In genomic region chr17:47323382-47324223, GRCh38 we compare ENCODE assay signal across 8 cellular contexts. TPM values are rescaled to one million over a fixed set of nuclear protein-coding genes. Genes with fewer than 3 reads are reported as not detected.
DNase-seq lines count a peak whose midpoint lies in the region; ATAC-seq and TF ChIP-seq lines count a peak whose summit lies in the region.

TSS of gene EFCAB13 (plus strand) at chr17:47323955. CDS start at chr17:47328354, 4,399 bp downstream.

- DNase-seq in Daoy (ENCODE audit: low read depth), result peak; percentile 90
- DNase-seq in RPMI7951 (ENCODE audit: low read depth), result peak; percentile 90
- peak; percentile 61 for DNase-seq in activated T-helper 9 cell treated with anti-CD3 and anti-CD28 coated beads, Interleukin-2, amount 50 U/mL, for 16 hours (ENCODE audit: low read depth)
- peak; percentile 62 for DNase-seq in fibroblast of the aortic adventitia (ENCODE audit: low read depth)
- DNase-seq in nephron progenitor cell, result peak; percentile 89

- H2AFZ ChIP-seq in KMS-11 (ENCODE audit: low read depth), result peak within 1 kb of the TSS; percentile 87

- H3K27me3 ChIP-seq in KMS-11 (ENCODE audit: insufficient read depth, low read depth), result no peaks in the 10 kb centered on the region

- H3K4me1 ChIP-seq in KMS-11 (ENCODE audit: low read depth, poor library complexity, severe bottlenecking), result no peaks in the 10 kb centered on the region

- peaks cover 36% of the 10 kb centered on the region for H3K27me3 Mint-ChIP-seq in nephron progenitor cell (ENCODE audit: low read depth, poor library complexity)
- H3K27me3 Mint-ChIP-seq in stimulated activated naive CD8-positive, alpha-beta T cell treated with anti-CD3 and anti-CD28 coated beads, Interleukin-15, Interleukin-2, amounts not matched to agents 100 ng/mL and 50 ng/mL, for 24 hours, result peaks cover 4% of the 10 kb centered on the region

- peak within 1 kb of the TSS; percentile 54 for H3K27ac ChIP-seq in KMS-11

- peak; percentile 83 for ATAC-seq in GM21737 (IDR thresholded peaks at IDR 0.05; ENCODE audit: unreplicated experiment)

- no peaks in the 10 kb centered on the region for H3K79me2 ChIP-seq in KMS-11 (ENCODE audit: insufficient read depth, low read depth)

- H3K4me3 Mint-ChIP-seq in nephron progenitor cell, result peak within 1 kb of the TSS; percentile 90
- H3K4me3 Mint-ChIP-seq in stimulated activated naive CD8-positive, alpha-beta T cell treated with anti-CD3 and anti-CD28 coated beads, Interleukin-15, Interleukin-2, amounts not matched to agents 100 ng/mL and 50 ng/mL, for 24 hours, result peak within 1 kb of the TSS; percentile 89

- H3K9me3 Mint-ChIP-seq in nephron progenitor cell, result peaks cover 49% of the 10 kb centered on the region
- no peaks in the 10 kb centered on the region for H3K9me3 Mint-ChIP-seq in stimulated activated naive CD8-positive, alpha-beta T cell treated with anti-CD3 and anti-CD28 coated beads, Interleukin-15, Interleukin-2, amounts not matched to agents 100 ng/mL and 50 ng/mL, for 24 hours

- H3K4me2 ChIP-seq in KMS-11, result peak within 1 kb of the TSS; percentile 93

- TF ChIP-seq CTCF in KMS-11 (conservative IDR thresholded peaks at IDR 0.05; ENCODE audit: low read depth, low read length) (no peak), fibroblast of the aortic adventitia (IDR thresholded peaks at IDR 0.05; ENCODE audit: insufficient read depth, low read length) (peak; percentile 3), nephron progenitor cell (IDR thresholded peaks at IDR 0.05) (peak; percentile 20)

- H3K36me3 Mint-ChIP-seq in nephron progenitor cell (ENCODE audit: low read depth), result peaks cover 12% of the 10 kb centered on the region
- H3K36me3 Mint-ChIP-seq in stimulated activated naive CD8-positive, alpha-beta T cell treated with anti-CD3 and anti-CD28 coated beads, Interleukin-15, Interleukin-2, amounts not matched to agents 100 ng/mL and 50 ng/mL, for 24 hours (ENCODE audit: low read depth), result no peaks in the 10 kb centered on the region

- H3K27ac Mint-ChIP-seq in nephron progenitor cell, result peak within 1 kb of the TSS; percentile 47
- peak within 1 kb of the TSS; percentile 92 for H3K27ac Mint-ChIP-seq in stimulated activated naive CD8-positive, alpha-beta T cell treated with anti-CD3 and anti-CD28 coated beads, Interleukin-15, Interleukin-2, amounts not matched to agents 100 ng/mL and 50 ng/mL, for 24 hours

- H3K4me1 Mint-ChIP-seq in nephron progenitor cell, result peaks cover 21% of the 10 kb centered on the region
- peaks cover 21% of the 10 kb centered on the region for H3K4me1 Mint-ChIP-seq in stimulated activated naive CD8-positive, alpha-beta T cell treated with anti-CD3 and anti-CD28 coated beads, Interleukin-15, Interleukin-2, amounts not matched to agents 100 ng/mL and 50 ng/mL, for 24 hours (ENCODE audit: low read depth)

- peak within 1 kb of the TSS; percentile 61 for H3K9ac ChIP-seq in KMS-11

- H4K20me1 ChIP-seq in KMS-11 (ENCODE audit: insufficient read depth), result no peaks in the 10 kb centered on the region

- H3K36me3 ChIP-seq in KMS-11 (ENCODE audit: insufficient read depth), result no peaks in the 10 kb centered on the region

- H3K4me3 ChIP-seq in KMS-11 (IDR thresholded peaks at IDR 0.05; ENCODE audit: insufficient read depth, low read depth, low read length) (no peak within 1 kb of the TSS), fibroblast of the aortic adventitia (ENCODE audit: low read depth, low read length) (peak within 1 kb of the TSS; percentile 80)

RNA-seq across cellular contexts. Expression of gene EFCAB13, which starts in this region (rescaled TPM):
- total RNA-seq in Daoy (2014; rRNA removed; shearing (Covaris generic)), result 0.03 and 0.74 TPM in 2 replicates
- 1.6 and 3.0 TPM in 2 replicates for total RNA-seq in RPMI7951 (2014; rRNA removed; shearing (Covaris generic))
- 4.9 and 5.6 TPM in 2 replicates for total RNA-seq in fibroblast of the aortic adventitia (ENCODE audit: low replicate concordance)

Comparison
In these comparisons a context has a peak if more than half of its experiments do, and no peak if none do; other contexts are left out.
1. Peak in DNase-seq in Daoy; RNA of the gene not detected or under 1 TPM.